9 cellular contexts compared by ENCODE assay signal in genomic region chr5:171509467-171509866, GRCh38.
"Had no signal": no experiment of that assay in that cellular context is flagged by ENCODE, and none has a peak within 500 bp of the region (broad histone marks: within the 10 kb centered on the region; RNA-seq: fewer than 3 reads in every experiment).

No MANE protein-coding gene starts in this region.

- ATAC-seq: HCT116 had no signal

- H3K4me3 Mint-ChIP-seq: HFFc6 had no signal

- H3K27ac Mint-ChIP-seq: HFFc6 had no signal

- H3K9me3 ChIP-seq: HAP-1 had no signal

- H3K4me3 ChIP-seq: GM23248, HAP-1 had no signal

- H3K27ac ChIP-seq: GM23248 had no signal

- H3K36me3 ChIP-seq: HAP-1 had no signal

- H3K9me3 Mint-ChIP-seq: HFFc6 had no signal

- DNase-seq: GM23248, GOT3, H7, HFFc6, IMR-90, KBM-7 had no signal

- FAIRE-seq: HTR-8/SVneo had no signal

- H3K4me1 ChIP-seq: HAP-1 had no signal
